12 cellular contexts compared by ENCODE assay signal in genomic region chr1:219587401-219587800, GRCh38. TPM values are rescaled to one million over a fixed set of nuclear protein-coding genes. Genes with fewer than 3 reads are reported as not detected.
"Had no signal": no experiment of that assay in that cellular context is flagged by ENCODE, and none has a peak within 500 bp of the region (broad histone marks: within the 10 kb centered on the region; RNA-seq: fewer than 3 reads in every experiment).

No MANE protein-coding gene starts in this region.

- H3K27me3 ChIP-seq: brain microvascular endothelial cell, gastrocnemius medialis, heart right ventricle, sigmoid colon, upper lobe of left lung had no signal

- H3K4me1 ChIP-seq: gastrocnemius medialis, psoas muscle, sigmoid colon had no signal

- H3K36me3 ChIP-seq: brain microvascular endothelial cell, gastrocnemius medialis, heart right ventricle, sigmoid colon, upper lobe of left lung had no signal

- ATAC-seq: gastrocnemius medialis; psoas muscle; stimulated activated naive B cell treated with anti-CD40 and anti-IgM and Interleukin-4, amounts not matched to agents 10 μg/mL and 1 μg/mL and 100 μg/mL, for 72 hours had no signal

- H3K27ac ChIP-seq: brain microvascular endothelial cell, gastrocnemius medialis, psoas muscle, sigmoid colon, upper lobe of left lung had no signal

- DNase-seq: activated CD4-positive, alpha-beta T cell treated with anti-CD3 and anti-CD28 coated beads, Interleukin-2, amount 50 U/mL, for 4 hours; activated T-cell treated with anti-CD3 and anti-CD28 coated beads, Interleukin-2, amount 50 U/mL, for 1 hour; gastrocnemius medialis; heart right ventricle; psoas muscle; sigmoid colon; stimulated activated CD4-positive, alpha-beta T cell treated with anti-CD3 and anti-CD28 coated beads, Interleukin-2, amount 100 ng/mL, for 24 hours; stimulated activated naive B cell treated with anti-CD40 and anti-IgM and Interleukin-4, amounts not matched to agents 10 μg/mL and 1 μg/mL and 100 μg/mL, for 72 hours; T-helper 2 cell; upper lobe of left lung had no signal

- H3K9me3 ChIP-seq: gastrocnemius medialis, sigmoid colon, upper lobe of left lung had no signal

- H3K4me3 ChIP-seq: gastrocnemius medialis, heart right ventricle, psoas muscle, sigmoid colon, upper lobe of left lung had no signal

RNA-seq across cellular contexts. Expression of gene ZC3H11B, which starts 25.5 kb away (rescaled TPM):
- total RNA-seq: gastrocnemius medialis, omental fat pad had no signal
